ENCODE assay signal across 10 cellular contexts in the genomic region with DNA sequence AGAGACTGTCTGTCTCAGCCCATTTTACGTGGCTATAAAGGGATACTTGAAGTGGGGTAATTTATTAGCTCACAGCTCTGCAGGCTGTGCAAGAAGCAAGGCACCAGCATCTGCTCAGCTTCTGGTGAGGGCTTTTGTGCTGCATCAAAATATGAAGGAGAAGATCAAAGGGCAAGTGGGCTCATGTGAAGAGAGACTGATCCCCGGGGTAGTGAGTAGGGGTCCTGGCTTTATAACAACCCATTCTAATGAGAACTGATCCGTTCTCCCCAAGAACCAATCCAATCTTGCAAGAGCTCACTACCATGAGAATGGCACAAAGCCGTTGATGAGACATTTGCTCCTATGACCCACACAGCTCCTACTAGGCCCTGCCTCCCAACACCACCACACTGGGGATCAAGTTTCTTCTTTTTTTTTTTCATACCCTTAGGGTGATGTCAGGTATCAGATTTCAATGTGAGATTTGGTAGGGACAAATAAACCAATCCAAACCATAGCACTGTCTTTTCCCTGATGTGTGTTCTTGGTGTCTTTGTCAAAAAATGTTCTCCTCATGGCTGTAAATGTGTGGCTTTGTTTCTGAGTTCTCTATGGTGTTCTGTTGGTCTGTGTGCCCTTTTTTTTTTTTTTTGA.
DNase-seq lines count a peak whose midpoint lies in the region; ATAC-seq and TF ChIP-seq lines count a peak whose summit lies in the region.
"Had no signal": no experiment of that assay in that cellular context is flagged by ENCODE, and none has a peak within 500 bp of the region (broad histone marks: within the 10 kb centered on the region; RNA-seq: fewer than 3 reads in every experiment).

No MANE protein-coding gene starts in this region.

- no peak for ATAC-seq in HG02840 (IDR thresholded peaks at IDR 0.05; ENCODE audit: low FRiP score, unreplicated experiment)

- intact Hi-C loops in spleen (cut with DNase I; ENCODE audit: low total_unique reads): no loop called here

- H3K36me3 ChIP-seq in spleen: peaks cover 0 to 100% (median 87%) of the 10 kb centered on the region in 6 donors

- no peak for TF ChIP-seq CTCF in spleen (IDR thresholded peaks at IDR 0.05 in 8 of 11, conservative IDR thresholded peaks at IDR 0.05 in 3 of 11)

- WGBS in spleen, 5 donors: 90 to 94% (median 93%) methylated on average over 4 of the region's 4 CpGs

- H3K27ac ChIP-seq in cingulate gyrus (ENCODE audit: low read depth, low read length) (peak overlapping the region; percentile 61), spleen (no peak overlapping the region)

- DNase-seq in GM04504 (ENCODE audit: low read depth): peak; percentile 50
- DNase-seq in NCI-H2107 treated with DMSO at 0.1 percent for 48 hours (lab: John Stamatoyannopoulos, UW; ENCODE audit: unreplicated experiment): peak; percentile 78
- DNase-seq in pons (ENCODE audit: low spot score): peak; percentile 57
- no peak for DNase-seq in spleen
- no peak for DNase-seq in NK-92 treated with Interleukin-12 subunit alpha and Interleukin-12 subunit beta, amount 100 ng/mL, for 24 hours (lab: John Stamatoyannopoulos, UW)
- no peak for DNase-seq in stimulated activated CD4-positive, alpha-beta T cell treated with anti-CD3 and anti-CD28 coated beads, Interleukin-12 subunit alpha, Interleukin-12 subunit beta, amount 100 ng/mL, for 4 hours
- DNase-seq: activated naive CD4-positive, alpha-beta T cell; NCI-H226 had no signal

- H3K4me3 ChIP-seq in spleen: no peak overlapping the region

- no peaks in the 10 kb centered on the region for H3K27me3 ChIP-seq in spleen (replicated peaks in 1 of 7)

- H3K9me3 ChIP-seq in spleen: no peaks in the 10 kb centered on the region

- H3K4me1 ChIP-seq in spleen: no peaks in the 10 kb centered on the region

- no peak for TF ChIP-seq POLR2A in spleen (IDR thresholded peaks at IDR 0.05)

Comparison
In these comparisons a context has a peak if more than half of its experiments do, and no peak if none do; other contexts are left out.
1. DNase-seq: peak in GM04504 (single experiment), NCI-H2107 treated with DMSO at 0.1 percent for 48 hours (single experiment) and pons (single experiment); none in spleen (single experiment), NK-92 treated with Interleukin-12 subunit alpha and Interleukin-12 subunit beta, amount 100 ng/mL, for 24 hours (single experiment) and stimulated activated CD4-positive, alpha-beta T cell treated with anti-CD3 and anti-CD28 coated beads, Interleukin-12 subunit alpha, Interleukin-12 subunit beta, amount 100 ng/mL, for 4 hours (single experiment).